ENCODE assay signal across 23 cellular contexts in the genomic region with DNA sequence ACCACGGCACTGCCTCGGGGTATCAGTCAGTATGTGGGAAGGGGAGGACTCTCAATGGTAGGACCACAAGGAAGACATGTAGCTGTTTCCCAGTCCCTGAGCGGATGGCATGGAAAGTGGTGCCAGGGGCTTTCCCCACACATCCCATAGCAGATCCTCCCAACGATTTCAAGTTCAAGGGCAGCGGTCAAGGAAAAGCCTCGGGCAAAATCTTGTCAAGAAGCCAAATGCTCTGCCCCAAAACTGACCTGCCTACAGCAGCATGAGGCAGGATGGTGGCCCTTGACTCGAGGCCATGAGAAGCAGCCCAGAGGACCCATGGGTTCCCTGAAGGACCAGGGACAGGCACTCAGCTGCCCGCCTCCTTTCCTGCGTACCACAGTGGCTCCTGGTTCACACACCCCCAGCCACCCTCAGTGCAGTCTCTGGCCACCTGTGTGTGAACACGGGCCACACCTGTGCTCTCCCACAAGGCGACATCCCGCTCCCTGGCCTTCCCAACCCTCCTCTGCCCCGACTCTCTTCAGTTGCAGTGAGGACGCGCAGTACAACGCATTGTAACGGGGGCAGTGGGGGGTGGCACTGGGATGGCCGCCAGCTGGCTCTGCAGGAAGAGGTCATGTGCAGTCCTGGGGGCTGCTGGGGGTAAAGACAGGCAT. TPM values are rescaled to one million over a fixed set of nuclear protein-coding genes. Genes with fewer than 3 reads are reported as not detected.
DNase-seq lines count a peak whose midpoint lies in the region; ATAC-seq and TF ChIP-seq lines count a peak whose summit lies in the region.
"Had no signal": no experiment of that assay in that cellular context is flagged by ENCODE, and none has a peak within 500 bp of the region (broad histone marks: within the 10 kb centered on the region; RNA-seq: fewer than 3 reads in every experiment).

No MANE protein-coding gene starts in this region.

- intact Hi-C loops in esophagus muscularis mucosa (cut with DNase I) = no loop called here

- H3K36me3 Mint-ChIP-seq in osteocyte (ENCODE audit: unreplicated experiment) = peaks cover 3% of the 10 kb centered on the region
- H3K36me3 Mint-ChIP-seq: activated CD4-positive, alpha-beta memory T cell treated with anti-CD3 and anti-CD28 coated beads for 36 hours had no signal

- H3K4me1 Mint-ChIP-seq in osteocyte (ENCODE audit: unreplicated experiment) = peaks cover 87% of the 10 kb centered on the region
- H3K4me1 Mint-ChIP-seq: activated naive CD8-positive, alpha-beta T cell treated with anti-CD3 and anti-CD28 coated beads, Interleukin-2, amount 50 U/mL, for 24 hours had no signal

- TF ChIP-seq POLR2A in esophagus muscularis mucosa (IDR thresholded peaks at IDR 0.05; ENCODE audit: low read depth) (no peak), suprapubic skin (IDR thresholded peaks at IDR 0.05) (no peak)

- H2AFZ ChIP-seq in hepatocyte (no peak overlapping the region), osteoblast (ENCODE audit: low read length) (no peak overlapping the region)
- H2AFZ ChIP-seq: parathyroid adenoma had no signal

- H3K36me3 ChIP-seq in esophagus muscularis mucosa (peaks cover 0 to 2% (median 0%) of the 10 kb centered on the region in 4 donors), suprapubic skin (no peaks in the 10 kb centered on the region), hepatocyte (replicated peaks; ENCODE audit: insufficient read depth, low read depth) (no peaks in the 10 kb centered on the region), osteoblast (ENCODE audit: insufficient read depth, low read length) (no peaks in the 10 kb centered on the region)
- H3K36me3 ChIP-seq: heart left ventricle had no signal

- H3K4me2 ChIP-seq in hepatocyte (no peak overlapping the region), osteoblast (ENCODE audit: insufficient read depth, low read length) (no peak overlapping the region)

- 89% methylated on average over 14 of the region's 18 CpGs for WGBS in esophagus muscularis mucosa
- WGBS in suprapubic skin = 77% methylated on average over 18 of the region's 18 CpGs
- 95% methylated on average over 18 of the region's 18 CpGs for WGBS in hepatocyte (ENCODE audit: low lambda C conversion rate, missing lambda C conversion rate)

- H3K4me3 ChIP-seq in esophagus muscularis mucosa (no peak overlapping the region), suprapubic skin (no peak overlapping the region), hepatocyte (no peak overlapping the region), osteoblast (ENCODE audit: insufficient read depth, low read length) (no peak overlapping the region)
- H3K4me3 ChIP-seq: coronary artery, heart left ventricle, lung had no signal

- no peaks in the 10 kb centered on the region for H3K9me2 ChIP-seq in hepatocyte (replicated peaks; ENCODE audit: insufficient read depth)

- H3K27me3 ChIP-seq in esophagus muscularis mucosa = no peaks in the 10 kb centered on the region
- no peaks in the 10 kb centered on the region for H3K27me3 ChIP-seq in suprapubic skin
- H3K27me3 ChIP-seq in hepatocyte = no peaks in the 10 kb centered on the region
- no peaks in the 10 kb centered on the region for H3K27me3 ChIP-seq in osteoblast (ENCODE audit: insufficient read depth, low read length)
- H3K27me3 ChIP-seq: heart left ventricle had no signal

- peaks cover 99% of the 10 kb centered on the region for H3K79me2 ChIP-seq in hepatocyte
- H3K79me2 ChIP-seq in osteoblast (ENCODE audit: insufficient read depth, low read length) = peaks cover 96% of the 10 kb centered on the region

- peak overlapping the region; percentile 95 for H3K27ac Mint-ChIP-seq in osteocyte (ENCODE audit: unreplicated experiment)
- H3K27ac Mint-ChIP-seq: activated CD4-positive, alpha-beta memory T cell treated with anti-CD3 and anti-CD28 coated beads for 36 hours; activated naive CD8-positive, alpha-beta T cell treated with anti-CD3 and anti-CD28 coated beads, Interleukin-2, amount 50 U/mL, for 24 hours; IgD-negative memory B cell had no signal

- peak; percentile 50 for DNase-seq in RPMI7951 (ENCODE audit: low read depth)
- DNase-seq in esophagus muscularis mucosa (ENCODE audit: extremely low spot score) = no peak
- no peak for DNase-seq in osteocyte (ENCODE audit: extremely low spot score, unreplicated experiment)
- DNase-seq in suprapubic skin (ENCODE audit: low spot score in 2 of 2) = peak; percentile 48 to 52
- no peak for DNase-seq in hepatocyte (ENCODE audit: low spot score)
- no peak for DNase-seq in osteoblast (ENCODE audit: insufficient read length, low spot score, missing footprints)
- DNase-seq: activated CD4-positive, alpha-beta memory T cell treated with anti-CD3 and anti-CD28 coated beads for 36 hours; activated gamma-delta T cell; activated naive CD8-positive, alpha-beta T cell treated with anti-CD3 and anti-CD28 coated beads, Interleukin-2, amount 50 U/mL, for 24 hours; DMS53; GF-D8; H7; heart left ventricle; NCI-H1105 treated with DMSO at 0.1 percent for 48 hours; NCI-H2081 treated with DMSO at 0.1 percent for 48 hours; NCI-H524; T-helper 9 cell had no signal

- no peaks in the 10 kb centered on the region for H3K9me3 ChIP-seq in esophagus muscularis mucosa
- no peaks in the 10 kb centered on the region for H3K9me3 ChIP-seq in suprapubic skin
- H3K9me3 ChIP-seq in hepatocyte (ENCODE audit: low read depth) = no peaks in the 10 kb centered on the region
- H3K9me3 ChIP-seq in osteoblast (ENCODE audit: low read depth, low read length) = no peaks in the 10 kb centered on the region
- H3K9me3 ChIP-seq: heart left ventricle had no signal

- TF ChIP-seq EP300 in esophagus muscularis mucosa (IDR thresholded peaks at IDR 0.05) = no peak
- TF ChIP-seq EP300 in suprapubic skin (IDR thresholded peaks at IDR 0.05) = no peak

- H3K4me1 ChIP-seq in esophagus muscularis mucosa (peaks cover 70 to 97% (median 93%) of the 10 kb centered on the region in 4 donors), suprapubic skin (peaks cover 58% of the 10 kb centered on the region), hepatocyte (ENCODE audit: insufficient read depth) (peaks cover 44% of the 10 kb centered on the region), osteoblast (ENCODE audit: insufficient read depth, low read length) (peaks cover 15% of the 10 kb centered on the region)
- H3K4me1 ChIP-seq: parathyroid adenoma had no signal

- TF ChIP-seq CTCF in esophagus muscularis mucosa (IDR thresholded peaks at IDR 0.05) (no peak), osteocyte (IDR thresholded peaks at IDR 0.05) (no peak), suprapubic skin (IDR thresholded peaks at IDR 0.05) (no peak), hepatocyte (IDR thresholded peaks at IDR 0.05; ENCODE audit: poor library complexity) (no peak), osteoblast (IDR thresholded peaks at IDR 0.05; ENCODE audit: extremely low read depth, low read depth, low read length) (no peak)

- no peaks in the 10 kb centered on the region for H3K27me3 Mint-ChIP-seq in osteocyte (ENCODE audit: unreplicated experiment)
- H3K27me3 Mint-ChIP-seq: activated CD4-positive, alpha-beta memory T cell treated with anti-CD3 and anti-CD28 coated beads for 36 hours; activated naive CD8-positive, alpha-beta T cell treated with anti-CD3 and anti-CD28 coated beads, Interleukin-2, amount 50 U/mL, for 24 hours; IgD-negative memory B cell had no signal

- no peak overlapping the region for H3K4me3 Mint-ChIP-seq in osteocyte (ENCODE audit: unreplicated experiment)
- H3K4me3 Mint-ChIP-seq: activated CD4-positive, alpha-beta memory T cell treated with anti-CD3 and anti-CD28 coated beads for 36 hours; activated naive CD8-positive, alpha-beta T cell treated with anti-CD3 and anti-CD28 coated beads, Interleukin-2, amount 50 U/mL, for 24 hours; brain; IgD-negative memory B cell had no signal

- H3K27ac ChIP-seq in esophagus muscularis mucosa (replicated peaks in 1 of 4) (peak overlapping the region; percentile 71 to 77 (median 74)), suprapubic skin (peak overlapping the region; percentile 72), hepatocyte (no peak overlapping the region), osteoblast (ENCODE audit: low read depth, low read length) (no peak overlapping the region)
- H3K27ac ChIP-seq: parathyroid adenoma had no signal

- H3K9me3 Mint-ChIP-seq in osteocyte (ENCODE audit: unreplicated experiment) = no peaks in the 10 kb centered on the region
- H3K9me3 Mint-ChIP-seq: activated CD4-positive, alpha-beta memory T cell treated with anti-CD3 and anti-CD28 coated beads for 36 hours; activated naive CD8-positive, alpha-beta T cell treated with anti-CD3 and anti-CD28 coated beads, Interleukin-2, amount 50 U/mL, for 24 hours; brain had no signal

- no peak for ATAC-seq in GM18502 (IDR thresholded peaks at IDR 0.05; ENCODE audit: poor library complexity, unreplicated experiment)
- ATAC-seq: activated naive CD8-positive, alpha-beta T cell treated with anti-CD3 and anti-CD28 coated beads, Interleukin-2, amount 50 U/mL, for 24 hours had no signal

- peaks cover 97% of the 10 kb centered on the region for H4K20me1 ChIP-seq in hepatocyte (ENCODE audit: insufficient read depth, poor library complexity, severe bottlenecking)
- peaks cover 86% of the 10 kb centered on the region for H4K20me1 ChIP-seq in osteoblast (ENCODE audit: insufficient read depth, low read length)

RNA-seq across cellular contexts. Expression of a gene that starts 43.6 kb away (rescaled TPM):
- 45.4 and 48.1 TPM in 2 replicates for total RNA-seq in RPMI7951 (2014; rRNA removed; shearing (Covaris generic))
- 100 to 1,000 TPM in 1 of 4 donors, 10 to 100 TPM in 3; 69.7 to 125 (median 84.7) TPM for total RNA-seq in esophagus muscularis mucosa
- total RNA-seq in osteocyte = 125 and 127 TPM in 2 replicates
- 10 to 100 TPM; 19.7 to 45.7 (median 29.4) TPM for total RNA-seq in suprapubic skin
- total RNA-seq in hepatocyte = 61.3 and 61.5 TPM in 2 replicates
- polyA plus RNA-seq in hepatocyte = 81.0 and 85.3 TPM in 2 replicates
- total RNA-seq in osteoblast = 65.1 and 65.9 TPM in 2 replicates

Comparison
In these comparisons a context has a peak if more than half of its experiments do, and no peak if none do; other contexts are left out.
1. DNase-seq: peak in RPMI7951 (single experiment) and suprapubic skin (2 of 2); none in esophagus muscularis mucosa (single experiment), osteocyte (single experiment), hepatocyte (single experiment) and osteoblast (single experiment).
2. H3K27ac ChIP-seq: peak in esophagus muscularis mucosa (4 of 4) and suprapubic skin (single experiment); none in hepatocyte (single experiment) and osteoblast (single experiment).